In genomic region chr17:50129303-50129945, GRCh38 we compare ENCODE assay signal across 8 cellular contexts. TPM values are rescaled to one million over a fixed set of nuclear protein-coding genes. Genes with fewer than 3 reads are reported as not detected.
DNase-seq lines count a peak whose midpoint lies in the region; ATAC-seq and TF ChIP-seq lines count a peak whose summit lies in the region.

No MANE protein-coding gene starts in this region.

- peak overlapping the region; percentile 97 for H3K4me2 ChIP-seq in BLaER1

- no peaks in the 10 kb centered on the region for H3K36me3 Mint-ChIP-seq in progenitor cell of endocrine pancreas (ENCODE audit: insufficient read depth)

- H3K36me3 ChIP-seq in BLaER1: peaks cover 20% of the 10 kb centered on the region

- peaks cover 39% of the 10 kb centered on the region for H4K20me1 ChIP-seq in BLaER1

- DNase-seq in HK-2 (ENCODE audit: unreplicated experiment): peak; percentile 51
- DNase-seq in activated CD4-positive, alpha-beta T cell treated with anti-CD3 and anti-CD28 coated beads, Interleukin-2, amount 50 U/mL, for 4 hours: peak; percentile 37 to 43
- no peak for DNase-seq in fibroblast of mammary gland (ENCODE audit: low read depth)
- no peak for DNase-seq in progenitor cell of endocrine pancreas (ENCODE audit: low spot score, unreplicated experiment)
- DNase-seq in activated CD4-positive, CD25-positive, alpha-beta regulatory T cell treated with anti-CD3 and anti-CD28 coated beads, Interleukin-2, amount 50 U/mL, for 72 hours: no peak

- no peak for TF ChIP-seq CTCF in fibroblast of mammary gland (conservative IDR thresholded peaks at IDR 0.05; ENCODE audit: control insufficient read depth, insufficient read depth, low read depth, low read length)
- TF ChIP-seq CTCF in progenitor cell of endocrine pancreas (IDR thresholded peaks at IDR 0.05; ENCODE audit: unreplicated experiment): no peak

- H3K27ac ChIP-seq in BLaER1: no peak overlapping the region

- H3K4me1 Mint-ChIP-seq in progenitor cell of endocrine pancreas (ENCODE audit: low read depth): peaks cover 9% of the 10 kb centered on the region

- H3K9me3 Mint-ChIP-seq in progenitor cell of endocrine pancreas (ENCODE audit: low read depth): no peaks in the 10 kb centered on the region

- peaks cover 4% of the 10 kb centered on the region; the same call in 1 of the 2 replicates for H3K9me3 ChIP-seq in BLaER1

- H3K4me3 ChIP-seq in BLaER1 (peak overlapping the region; percentile 66), fibroblast of mammary gland (ENCODE audit: control insufficient read depth, low read depth, low read length) (peak overlapping the region; percentile 33)

- peaks cover 56% of the 10 kb centered on the region for H3K27me3 ChIP-seq in BLaER1

- H3K9ac ChIP-seq in BLaER1: no peak overlapping the region

- ATAC-seq in GM19397 (IDR thresholded peaks at IDR 0.05; ENCODE audit: unreplicated experiment): no peak
- no peak for ATAC-seq in GM21515 (IDR thresholded peaks at IDR 0.05; ENCODE audit: unreplicated experiment)

- peaks cover 29% of the 10 kb centered on the region for H3K27me3 Mint-ChIP-seq in progenitor cell of endocrine pancreas

- H3K4me1 ChIP-seq in BLaER1: peaks cover 22% of the 10 kb centered on the region

- H3K27ac Mint-ChIP-seq in progenitor cell of endocrine pancreas: no peak overlapping the region

- H3K4me3 Mint-ChIP-seq in progenitor cell of endocrine pancreas (ENCODE audit: low read depth): peak overlapping the region; percentile 71

RNA-seq across cellular contexts. Expression of gene SAMD14, which starts 0.5 kb away (rescaled TPM):
- total RNA-seq in progenitor cell of endocrine pancreas: 6.0 and 7.7 TPM in 2 replicates

RNA-seq across cellular contexts. Expression of gene PPP1R9B, which starts 21.1 kb away (rescaled TPM):
- total RNA-seq in progenitor cell of endocrine pancreas: 34.3 and 35.7 TPM in 2 replicates

RNA-seq across cellular contexts. Expression of gene PDK2, which starts 34.3 kb away (rescaled TPM):
- total RNA-seq in progenitor cell of endocrine pancreas: 35.7 and 37.1 TPM in 2 replicates

RNA-seq across cellular contexts. Expression of gene SGCA, which starts 36.4 kb away (rescaled TPM):
- total RNA-seq in progenitor cell of endocrine pancreas: not detected in 2 replicates

Comparison
In these comparisons a context has a peak if more than half of its experiments do, and no peak if none do; other contexts are left out.
1. DNase-seq: peak in HK-2 (single experiment) and activated CD4-positive, alpha-beta T cell treated with anti-CD3 and anti-CD28 coated beads, Interleukin-2, amount 50 U/mL, for 4 hours (2 of 2); none in fibroblast of mammary gland (single experiment), progenitor cell of endocrine pancreas (single experiment) and activated CD4-positive, CD25-positive, alpha-beta regulatory T cell treated with anti-CD3 and anti-CD28 coated beads, Interleukin-2, amount 50 U/mL, for 72 hours (single experiment).